Comparison of ENCODE assay signal across 12 cellular contexts in the genomic region with DNA sequence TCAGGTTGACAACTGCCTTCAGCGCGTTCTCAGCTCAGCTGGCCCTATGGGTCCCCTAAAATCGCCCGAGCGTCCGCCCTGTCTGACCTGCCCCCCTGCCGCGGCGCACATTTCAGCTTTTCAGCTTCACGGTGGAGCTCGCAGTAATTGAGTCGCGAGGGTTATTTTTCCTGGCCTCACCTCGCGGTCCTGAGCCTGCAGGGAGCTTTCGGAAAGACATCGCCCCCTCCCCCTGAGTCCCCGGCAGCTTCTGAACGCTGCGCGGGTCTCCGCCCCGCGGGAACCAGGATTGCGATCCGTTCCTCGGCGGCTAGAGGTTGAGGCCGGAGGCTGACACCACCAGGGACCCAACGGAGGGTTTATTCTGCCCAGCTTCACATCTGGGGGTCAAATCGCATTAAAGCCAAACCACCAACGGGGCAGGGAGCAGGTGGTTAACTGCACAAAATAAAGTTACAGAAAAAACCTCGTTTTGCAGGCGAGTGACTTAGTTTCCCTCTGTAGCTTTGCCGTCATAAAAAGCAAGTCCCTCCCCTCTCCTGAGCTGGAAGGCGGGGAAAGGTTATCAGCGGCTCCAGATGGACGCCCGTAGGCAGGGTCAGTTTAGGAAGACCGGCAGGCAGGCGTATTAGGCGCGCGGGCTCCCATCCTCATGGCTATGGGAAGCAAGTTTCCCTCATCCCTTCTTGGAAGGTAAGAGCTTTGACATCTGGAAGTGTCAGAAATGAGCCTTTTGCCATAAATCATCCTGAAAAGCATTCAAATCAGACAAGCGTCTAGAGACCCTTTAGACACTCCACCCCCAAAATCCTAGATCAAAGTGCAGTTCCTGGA. TPM values are rescaled to one million over a fixed set of nuclear protein-coding genes. Genes with fewer than 3 reads are reported as not detected.
DNase-seq lines count a peak whose midpoint lies in the region; ATAC-seq, FAIRE-seq and TF ChIP-seq lines count a peak whose summit lies in the region.
"Had no signal": no experiment of that assay in that cellular context is flagged by ENCODE, and none has a peak within 500 bp of the region (broad histone marks: within the 10 kb centered on the region; RNA-seq: fewer than 3 reads in every experiment).

No MANE protein-coding gene starts in this region.

- TF ChIP-seq CTCF in HEK293 (tag by site-specific recombination; IDR thresholded peaks at IDR 0.05) = no peak
- TF ChIP-seq CTCF in WERI-Rb-1 (IDR thresholded peaks at IDR 0.05; ENCODE audit: low read depth, low read length) = no peak
- TF ChIP-seq CTCF in sigmoid colon (IDR thresholded peaks at IDR 0.05) = no peak
- no peak for TF ChIP-seq CTCF in transverse colon (IDR thresholded peaks at IDR 0.05)

- WGBS in sigmoid colon, 2 donors = 5 to 11% methylated on average over 45 of the region's 45 CpGs
- 0 to 15% methylated on average over 4 to 45 of the region's 45 CpGs for WGBS in transverse colon (ENCODE audit: low coverage in 1 of 2), 2 donors

- H3K9me3 ChIP-seq in HEK293 (ENCODE audit: control insufficient read depth, insufficient read depth, low read depth, low read length) (no peaks in the 10 kb centered on the region), WERI-Rb-1 (ENCODE audit: severe bottlenecking) (no peaks in the 10 kb centered on the region), sigmoid colon (no peaks in the 10 kb centered on the region), transverse colon (no peaks in the 10 kb centered on the region)

- CTCF ChIA-PET in HEK293 (lab: Yijun Ruan, JAX) = interaction anchor here (0.6 to 1.5 kb wide), 2 partner anchors 12 to 288 kb away, joined by 3 to 5 read pairs; no protein-coding TSS in a partner anchor

- intact Hi-C loops in left ventricle myocardium superior (cut with micrococcal nuclease) = no loop called here
- intact Hi-C loops in sigmoid colon (cut with DNase I) = no loop called here
- intact Hi-C loops in transverse colon (cut with DNase I; ENCODE audit: low total_unique reads) = loop anchor here (1.0 to 2.0 kb wide), 2 partner anchors 18 to 31 kb away; no protein-coding TSS in a partner anchor

- in situ Hi-C loops in transverse colon (cut with MboI; ENCODE audit: low pct_ligation_motif_present in 1 of 4, low pct_unique_long_range_greater_than_20kb in 1 of 4, low sequenced_read_pairs in 3 of 4) = no loop called here

- POLR2A ChIA-PET in HEK293 (lab: Yijun Ruan, JAX) = interaction anchor here (1.5 kb wide), 1 partner anchor 11 kb away, joined by 6 read pairs; a partner anchor contains a TSS

- H3K4me3 ChIP-seq in HEK293 (ENCODE audit: low read depth, low read length) (peak overlapping the region; percentile 27), WERI-Rb-1 (ENCODE audit: low read depth, low read length) (peak overlapping the region; percentile 73), sigmoid colon (peak overlapping the region; percentile 13 to 49 (median 46)), transverse colon (peak overlapping the region in 1 of 4 donors; percentile 50)

- DNase-seq in WERI-Rb-1 = peak; percentile 46
- peak; percentile 32 for DNase-seq in left ventricle myocardium superior
- no peak for DNase-seq in sigmoid colon
- no peak for DNase-seq in transverse colon
- no peak for DNase-seq in NCI-H128 (lab: John Stamatoyannopoulos, UW; ENCODE audit: unreplicated experiment)
- DNase-seq in HTR-8/SVneo (ENCODE audit: insufficient read length, low spot score) = no peak
- DNase-seq: activated CD8-positive, alpha-beta memory T cell treated with anti-CD3 and anti-CD28 coated beads, Interleukin-2, amount 50 U/mL, for 48 hours; stimulated activated naive CD8-positive, alpha-beta T cell treated with anti-CD3 and anti-CD28 coated beads, Interleukin-15, amount 100 ng/mL, for 72 hours had no signal

- ATAC-seq in left ventricle myocardium superior (peak; percentile 58), HG03354 (IDR thresholded peaks at IDR 0.05; ENCODE audit: poor library complexity, severe bottlenecking, unreplicated experiment) (no peak)
- ATAC-seq: stimulated activated naive CD8-positive, alpha-beta T cell treated with anti-CD3 and anti-CD28 coated beads, Interleukin-15, amount 100 ng/mL, for 72 hours had no signal

- H3K27me3 ChIP-seq in WERI-Rb-1 (ENCODE audit: insufficient read depth, low read depth, severe bottlenecking) (peaks cover 18% of the 10 kb centered on the region), sigmoid colon (peaks cover 0 to 70% (median 28%) of the 10 kb centered on the region in 3 donors), transverse colon (peaks cover 89% of the 10 kb centered on the region)

- H3K27ac ChIP-seq in HEK293 (ENCODE audit: extremely low read depth, low read depth, low read length) (no peak overlapping the region; the same call in 1 of the 2 replicates), WERI-Rb-1 (no peak overlapping the region), sigmoid colon (peak overlapping the region in 2 of 4 donors; percentile 65 to 85), transverse colon (no peak overlapping the region)

- H3K36me3 ChIP-seq in HEK293 (ENCODE audit: control insufficient read depth in 2 of 2, insufficient read depth in 1 of 2, low read length in 2 of 2) (no peaks in the 10 kb centered on the region), WERI-Rb-1 (no peaks in the 10 kb centered on the region), sigmoid colon (no peaks in the 10 kb centered on the region), transverse colon (no peaks in the 10 kb centered on the region)

- FAIRE-seq in HTR-8/SVneo (lab: Jason Lieb, UNC) = no peak
- FAIRE-seq: RCC 7860 had no signal

- H3K4me1 ChIP-seq in HEK293 (ENCODE audit: control insufficient read depth, insufficient read depth, low read length) = no peaks in the 10 kb centered on the region
- H3K4me1 ChIP-seq in sigmoid colon = peaks cover 0 to 22% (median 20%) of the 10 kb centered on the region in 4 donors
- peaks cover 0 to 21% (median 5%) of the 10 kb centered on the region in 4 donors for H3K4me1 ChIP-seq in transverse colon

- TF ChIP-seq EP300 in sigmoid colon (IDR thresholded peaks at IDR 0.05) (no peak), transverse colon (IDR thresholded peaks at IDR 0.05; ENCODE audit: low read depth) (no peak)

- TF ChIP-seq POLR2A in sigmoid colon (IDR thresholded peaks at IDR 0.05) (no peak), transverse colon (IDR thresholded peaks at IDR 0.05) (no peak)

TF ChIP-seq in HEK293, 187 proteins besides CTCF, POLR2A, EP300 and RAD21 (continues in another document):
- no peak for TF ChIP-seq ZNF561 (tag by site-specific recombination; IDR thresholded peaks at IDR 0.05; ENCODE audit: borderline replicate concordance)
- TF ChIP-seq ZNF302 (tag by site-specific recombination; IDR thresholded peaks at IDR 0.05; ENCODE audit: low read depth) = no peak
- TF ChIP-seq GLIS2 (tag by site-specific recombination; IDR thresholded peaks at IDR 0.05) = peak; percentile 39; the same call in 1 of the 2 replicates
- TF ChIP-seq, protein P1, sequence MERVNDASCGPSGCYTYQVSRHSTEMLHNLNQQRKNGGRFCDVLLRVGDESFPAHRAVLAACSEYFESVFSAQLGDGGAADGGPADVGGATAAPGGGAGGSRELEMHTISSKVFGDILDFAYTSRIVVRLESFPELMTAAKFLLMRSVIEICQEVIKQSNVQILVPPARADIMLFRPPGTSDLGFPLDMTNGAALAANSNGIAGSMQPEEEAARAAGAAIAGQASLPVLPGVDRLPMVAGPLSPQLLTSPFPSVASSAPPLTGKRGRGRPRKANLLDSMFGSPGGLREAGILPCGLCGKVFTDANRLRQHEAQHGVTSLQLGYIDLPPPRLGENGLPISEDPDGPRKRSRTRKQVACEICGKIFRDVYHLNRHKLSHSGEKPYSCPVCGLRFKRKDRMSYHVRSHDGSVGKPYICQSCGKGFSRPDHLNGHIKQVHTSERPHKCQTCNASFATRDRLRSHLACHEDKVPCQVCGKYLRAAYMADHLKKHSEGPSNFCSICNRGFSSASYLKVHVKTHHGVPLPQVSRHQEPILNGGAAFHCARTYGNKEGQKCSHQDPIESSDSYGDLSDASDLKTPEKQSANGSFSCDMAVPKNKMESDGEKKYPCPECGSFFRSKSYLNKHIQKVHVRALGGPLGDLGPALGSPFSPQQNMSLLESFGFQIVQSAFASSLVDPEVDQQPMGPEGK (tag by site-specific recombination; IDR thresholded peaks at IDR 0.05) = no peak
- TF ChIP-seq, protein P2, sequence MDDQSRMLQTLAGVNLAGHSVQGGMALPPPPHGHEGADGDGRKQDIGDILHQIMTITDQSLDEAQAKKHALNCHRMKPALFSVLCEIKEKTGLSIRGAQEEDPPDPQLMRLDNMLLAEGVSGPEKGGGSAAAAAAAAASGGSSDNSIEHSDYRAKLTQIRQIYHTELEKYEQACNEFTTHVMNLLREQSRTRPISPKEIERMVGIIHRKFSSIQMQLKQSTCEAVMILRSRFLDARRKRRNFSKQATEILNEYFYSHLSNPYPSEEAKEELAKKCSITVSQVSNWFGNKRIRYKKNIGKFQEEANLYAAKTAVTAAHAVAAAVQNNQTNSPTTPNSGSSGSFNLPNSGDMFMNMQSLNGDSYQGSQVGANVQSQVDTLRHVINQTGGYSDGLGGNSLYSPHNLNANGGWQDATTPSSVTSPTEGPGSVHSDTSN (CRISPR knock-in tag; IDR thresholded peaks at IDR 0.05) = no peak
- TF ChIP-seq SCRT2 (tag by site-specific recombination; IDR thresholded peaks at IDR 0.05) = no peak

RNA-seq across cellular contexts. Expression of a gene that starts 10.9 kb away (rescaled TPM):
- total RNA-seq in left ventricle myocardium superior = 1.3 TPM
- total RNA-seq in sigmoid colon = 10 to 100 TPM in 1 of 4 donors, 1 to 10 TPM in 3; 1.8 to 17.8 (median 4.2) TPM
- polyA plus RNA-seq in sigmoid colon = 1 to 10 TPM in 2 of 3 donors, not detected in 1; 1.0 to 1.8 TPM
- total RNA-seq in transverse colon = under 1 TPM in 2 of 4 donors, not detected in 2; 0.41 to 0.64 TPM

RNA-seq across cellular contexts. Expression of a gene that starts 38.7 kb away (rescaled TPM):
- total RNA-seq in left ventricle myocardium superior (not detected), sigmoid colon (not detected), transverse colon (not detected)
- polyA plus RNA-seq in sigmoid colon = not detected
- total RNA-seq: pulmonary artery endothelial cell had no signal

Comparison
In these comparisons a context has a peak if more than half of its experiments do, and no peak if none do; other contexts are left out.
1. DNase-seq: peak in WERI-Rb-1 (single experiment) and left ventricle myocardium superior (single experiment); none in sigmoid colon (single experiment), transverse colon (single experiment), NCI-H128 (single experiment) and HTR-8/SVneo (single experiment).